Comparison of ENCODE assay signal across 8 cellular contexts in genomic region chr21:44012474-44013379, GRCh38. TPM values are rescaled to one million over a fixed set of nuclear protein-coding genes. Genes with fewer than 3 reads are reported as not detected.
DNase-seq lines count a peak whose midpoint lies in the region; ATAC-seq and TF ChIP-seq lines count a peak whose summit lies in the region.

No MANE protein-coding gene starts in this region.

- peak overlapping the region; percentile 94 to 98 (median 96) for H3K27ac ChIP-seq in stomach

- H3K27me3 Mint-ChIP-seq in neural crest cell (ENCODE audit: low read depth): no peaks in the 10 kb centered on the region

- no peaks in the 10 kb centered on the region for H3K36me3 Mint-ChIP-seq in neural crest cell (ENCODE audit: low read depth)

- peak; percentile 67 for ATAC-seq in GM18907 (IDR thresholded peaks at IDR 0.05; ENCODE audit: unreplicated experiment)
- ATAC-seq in HG03175 (IDR thresholded peaks at IDR 0.05; ENCODE audit: unreplicated experiment): peak; percentile 75

- no peaks in the 10 kb centered on the region for H3K9me3 Mint-ChIP-seq in neural crest cell

- peak overlapping the region; percentile 89 for H3K27ac Mint-ChIP-seq in neural crest cell (ENCODE audit: unreplicated experiment)

- DNase-seq in AG09309 (ENCODE audit: low read depth) (no peak), OCI-M1 (lab: John Stamatoyannopoulos, UW) (peak; percentile 94), activated T-helper 1 cell treated with Interleukin-2 at 50 U/mL for 16 hours (ENCODE audit: low read depth) (peak; percentile 68), fibroblast of pulmonary artery (ENCODE audit: low read depth) (peak; percentile 33), neural crest cell (ENCODE audit: low read depth, low spot score) (peak; percentile 41), stomach (peak; percentile 55)

- H3K4me1 Mint-ChIP-seq in neural crest cell: peaks cover 37% of the 10 kb centered on the region

- no peaks in the 10 kb centered on the region for H3K27me3 ChIP-seq in stomach

- peaks cover 9 to 59% (median 52%) of the 10 kb centered on the region in 4 donors for H3K4me1 ChIP-seq in stomach

- TF ChIP-seq POLR2A in stomach (IDR thresholded peaks at IDR 0.05): no peak

- no peaks in the 10 kb centered on the region for H3K9me3 ChIP-seq in stomach

- H3K36me3 ChIP-seq in stomach: no peaks in the 10 kb centered on the region

- H3K4me3 Mint-ChIP-seq in neural crest cell: peak overlapping the region; percentile 92

- no peak for TF ChIP-seq CTCF in AG09309 (IDR thresholded peaks at IDR 0.05; ENCODE audit: control insufficient read depth, insufficient read depth, low read depth, low read length, missing control alignments)
- TF ChIP-seq CTCF in fibroblast of pulmonary artery (IDR thresholded peaks at IDR 0.05; ENCODE audit: low read length, missing control alignments): no peak
- TF ChIP-seq CTCF in neural crest cell (conservative IDR thresholded peaks at IDR 0.05): peak; percentile 40
- no peak for TF ChIP-seq CTCF in stomach (IDR thresholded peaks at IDR 0.05)

- peak overlapping the region; percentile 60 for H3K4me3 ChIP-seq in AG09309 (ENCODE audit: control insufficient read depth, low read depth, low read length)
- peak overlapping the region; percentile 71 for H3K4me3 ChIP-seq in fibroblast of pulmonary artery (replicated peaks; ENCODE audit: low read depth, low read length)
- peak overlapping the region; percentile 88 to 97 (median 93) for H3K4me3 ChIP-seq in stomach

- intact Hi-C loops in stomach (cut with DNase I; ENCODE audit: low total_unique reads): no loop called here

- WGBS in stomach, 5 donors: 0% methylated on average over 15 to 87 of the region's 87 CpGs

- TF ChIP-seq EP300 in stomach (IDR thresholded peaks at IDR 0.05): no peak

RNA-seq across cellular contexts. Expression of gene TRAPPC10, which starts 0.6 kb away (rescaled TPM):
- total RNA-seq in neural crest cell (35.1 and 36.7 TPM in 2 replicates), stomach (10 to 100 TPM; 14.6 to 88.1 (median 46.9) TPM)
- 1 to 10 TPM; 3.7 to 7.3 (median 6.0) TPM for polyA plus RNA-seq in stomach
